1 cellular context compared by ENCODE assay signal in the genomic region with DNA sequence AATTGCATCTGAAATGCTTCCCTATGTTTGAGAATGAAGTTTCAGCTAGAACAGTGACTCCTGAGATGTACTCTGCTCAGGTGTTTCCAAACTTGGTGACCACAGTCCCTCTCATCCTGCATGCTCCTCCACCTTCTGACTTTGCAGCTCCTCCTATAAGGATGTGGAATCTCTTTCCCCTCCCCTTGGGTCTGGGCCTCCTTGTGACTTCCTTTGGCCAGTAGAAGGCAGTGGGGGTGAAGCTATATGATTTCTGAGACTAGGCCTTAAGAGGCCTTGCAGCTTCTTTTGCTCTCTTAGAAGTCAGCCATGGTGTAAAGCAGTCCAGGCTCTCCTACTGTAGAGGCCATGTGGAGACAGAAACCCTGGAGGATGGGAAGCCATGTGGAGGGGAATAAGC.
TF ChIP-seq lines count a peak whose summit lies in the region.

No MANE protein-coding gene starts in this region.

TF ChIP-seq in H1, 55 proteins besides CTCF, POLR2A, EP300 and RAD21 (continued from another document):
- TF ChIP-seq CHD7 (IDR thresholded peaks at IDR 0.05; ENCODE audit: insufficient replicate concordance, low read length) (no peak), MAFK (IDR thresholded peaks at IDR 0.05; ENCODE audit: low read depth, low read length) (no peak), PHF8 (conservative IDR thresholded peaks at IDR 0.05; ENCODE audit: low read depth, low read length) (no peak), RNF2 (IDR thresholded peaks at IDR 0.05; ENCODE audit: borderline replicate concordance, low read depth, low read length, missing control alignments, poor library complexity, severe bottlenecking) (no peak), RXRA (IDR thresholded peaks at IDR 0.05; ENCODE audit: insufficient read depth, low read depth, low read length) (no peak), KDM4A (IDR thresholded peaks at IDR 0.05; ENCODE audit: low read depth, low read length, severe bottlenecking) (no peak), KDM1A (IDR thresholded peaks at IDR 0.05; ENCODE audit: borderline replicate concordance, low read length) (no peak), CBX5 (IDR thresholded peaks at IDR 0.05; ENCODE audit: low read depth, low read length) (no peak), CREB1 (IDR thresholded peaks at IDR 0.05) (no peak), CHD1 (IDR thresholded peaks at IDR 0.05; ENCODE audit: low read depth, low read length) (no peak), CEBPB (IDR thresholded peaks at IDR 0.05; ENCODE audit: low read depth, low read length) (no peak), HDAC6 (IDR thresholded peaks at IDR 0.05; ENCODE audit: low read depth, low read length) (no peak)
- TF ChIP-seq, protein P1, sequence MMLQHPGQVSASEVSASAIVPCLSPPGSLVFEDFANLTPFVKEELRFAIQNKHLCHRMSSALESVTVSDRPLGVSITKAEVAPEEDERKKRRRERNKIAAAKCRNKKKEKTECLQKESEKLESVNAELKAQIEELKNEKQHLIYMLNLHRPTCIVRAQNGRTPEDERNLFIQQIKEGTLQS (IDR thresholded peaks at IDR 0.05; ENCODE audit: insufficient read depth, low read depth, low read length) = no peak
